ENCODE assay signal across 18 cellular contexts in the genomic region with DNA sequence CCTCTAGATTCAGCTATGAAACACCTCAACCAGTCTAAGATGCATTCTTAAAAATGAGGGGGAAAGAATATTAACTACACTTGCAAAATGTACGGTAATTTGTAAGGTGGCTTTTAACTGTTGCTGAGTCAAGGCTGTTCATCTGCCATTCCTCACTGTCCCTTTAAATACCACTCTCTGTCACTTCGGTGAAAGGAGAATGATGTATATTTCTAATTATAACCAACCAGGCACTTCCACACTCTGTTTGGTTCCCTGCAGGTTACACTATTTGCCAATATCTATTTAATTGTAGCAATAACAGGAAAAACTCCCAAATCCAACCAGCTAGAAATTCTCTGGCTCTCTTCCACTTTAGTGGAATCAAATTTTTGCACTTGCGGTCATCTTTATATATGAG.
"Had no signal": no experiment of that assay in that cellular context is flagged by ENCODE, and none has a peak within 500 bp of the region (broad histone marks: within the 10 kb centered on the region; RNA-seq: fewer than 3 reads in every experiment).

No MANE protein-coding gene starts in this region.

- DNase-seq: effector memory CD4-positive, alpha-beta T cell; gastrocnemius medialis; glutamatergic neuron; kidney; left colon; mammary epithelial cell; naive thymus-derived CD4-positive, alpha-beta T cell; nephron progenitor cell; retina; small intestine; stimulated activated CD4-positive, alpha-beta T cell treated with anti-CD3 and anti-CD28 coated beads, Interleukin-12 subunit alpha, Interleukin-12 subunit beta, amount 100 ng/mL, for 4 hours; stimulated activated naive CD4-positive, alpha-beta T cell; thyroid gland had no signal

- H3K27ac ChIP-seq: esophagus muscularis mucosa, gastrocnemius medialis, hepatocyte, parathyroid adenoma, prostate gland, thyroid gland had no signal

- H3K9ac ChIP-seq: parathyroid adenoma had no signal

- H3K27me3 ChIP-seq: gastrocnemius medialis, thyroid gland had no signal

- ATAC-seq: left colon; naive thymus-derived CD4-positive, alpha-beta T cell; sciatic nerve had no signal

- H3K4me1 ChIP-seq: parathyroid adenoma, prostate gland, thyroid gland had no signal

- H3K36me3 ChIP-seq: esophagus muscularis mucosa, gastrocnemius medialis, prostate gland, thyroid gland had no signal

- H3K9me3 ChIP-seq: esophagus muscularis mucosa, gastrocnemius medialis, prostate gland, thyroid gland had no signal

- H3K4me3 ChIP-seq: esophagus muscularis mucosa, gastrocnemius medialis, hepatocyte, prostate gland, thyroid gland had no signal
